ENCODE assay signal across 24 cellular contexts in genomic region chr13:18943273-18943672, GRCh38.
"Had no signal": no experiment of that assay in that cellular context is flagged by ENCODE, and none has a peak within 500 bp of the region (broad histone marks: within the 10 kb centered on the region; RNA-seq: fewer than 3 reads in every experiment).

No MANE protein-coding gene starts in this region.

- H3K4me3 ChIP-seq: ascending aorta, body of pancreas had no signal

- H3K27me3 Mint-ChIP-seq: activated CD4-positive, alpha-beta memory T cell treated with anti-CD3 and anti-CD28 coated beads for 36 hours; activated CD4-positive, alpha-beta T cell treated with anti-CD3 and anti-CD28 coated beads, Interleukin-2, amount 10 ng/mL, durations not matched to agents 7 days and 5 days; activated naive CD4-positive, alpha-beta T cell treated with anti-CD3 and anti-CD28 coated beads, Interleukin-2, amount 10 ng/mL, durations not matched to agents 7 days and 5 days; activated naive CD8-positive, alpha-beta T cell treated with anti-CD3 and anti-CD28 coated beads for 36 hours; central memory CD8-positive, alpha-beta T cell had no signal

- H3K27me3 ChIP-seq: ascending aorta, body of pancreas had no signal

- H3K4me3 Mint-ChIP-seq: activated CD4-positive, alpha-beta memory T cell treated with anti-CD3 and anti-CD28 coated beads for 36 hours; activated CD4-positive, alpha-beta T cell treated with anti-CD3 and anti-CD28 coated beads, Interleukin-2, amount 10 ng/mL, durations not matched to agents 7 days and 5 days; activated naive CD4-positive, alpha-beta T cell treated with anti-CD3 and anti-CD28 coated beads, Interleukin-2, amount 10 ng/mL, durations not matched to agents 7 days and 5 days; activated naive CD8-positive, alpha-beta T cell treated with anti-CD3 and anti-CD28 coated beads for 36 hours; activated T-cell treated with anti-CD3 and anti-CD28 coated beads, Interleukin-2, amount 50 U/mL, for 4 hours; central memory CD8-positive, alpha-beta T cell had no signal

- H3K27ac ChIP-seq: ascending aorta, body of pancreas, VCaP had no signal

- DNase-seq: activated CD4-positive, alpha-beta memory T cell treated with anti-CD3 and anti-CD28 coated beads for 36 hours; activated CD4-positive, alpha-beta T cell treated with anti-CD3 and anti-CD28 coated beads, Interleukin-2, amount 10 ng/mL, durations not matched to agents 7 days and 5 days; activated CD4-positive, CD25-positive, alpha-beta regulatory T cell; activated CD8-positive, alpha-beta memory T cell treated with anti-CD3 and anti-CD28 coated beads for 24 hours; activated gamma-delta T cell treated with Interleukin-2 at 50 U/mL for 16 hours; activated naive CD4-positive, alpha-beta T cell treated with anti-CD3 and anti-CD28 coated beads, Interleukin-2, amount 10 ng/mL, durations not matched to agents 7 days and 5 days; activated naive CD8-positive, alpha-beta T cell treated with anti-CD3 and anti-CD28 coated beads for 36 hours; activated T-cell treated with anti-CD3 and anti-CD28 coated beads, Interleukin-2, amount 50 U/mL, for 4 hours; Karpas-422; MM.1S; NCI-H1105; NCI-H1436; NCI-H187; NCI-H2081; NCI-H69; NK-92 treated with Interleukin-12 subunit alpha and Interleukin-12 subunit beta, amount 100 ng/mL, for 24 hours; OCI-M1; SHP77 treated with DMSO at 0.1 percent for 48 hours; T-helper 2 cell; T1000 had no signal

- H3K4me1 ChIP-seq: ascending aorta, body of pancreas had no signal

- H3K4me1 Mint-ChIP-seq: activated CD4-positive, alpha-beta T cell treated with anti-CD3 and anti-CD28 coated beads, Interleukin-2, amount 10 ng/mL, durations not matched to agents 7 days and 5 days; activated naive CD4-positive, alpha-beta T cell treated with anti-CD3 and anti-CD28 coated beads, Interleukin-2, amount 10 ng/mL, durations not matched to agents 7 days and 5 days; activated naive CD8-positive, alpha-beta T cell treated with anti-CD3 and anti-CD28 coated beads for 36 hours; central memory CD8-positive, alpha-beta T cell had no signal

- H3K27ac Mint-ChIP-seq: activated CD4-positive, alpha-beta memory T cell treated with anti-CD3 and anti-CD28 coated beads for 36 hours; activated CD4-positive, alpha-beta T cell treated with anti-CD3 and anti-CD28 coated beads, Interleukin-2, amount 10 ng/mL, durations not matched to agents 7 days and 5 days; activated naive CD4-positive, alpha-beta T cell treated with anti-CD3 and anti-CD28 coated beads, Interleukin-2, amount 10 ng/mL, durations not matched to agents 7 days and 5 days; activated naive CD8-positive, alpha-beta T cell treated with anti-CD3 and anti-CD28 coated beads for 36 hours had no signal

- H3K36me3 ChIP-seq: ascending aorta had no signal

- H3K36me3 Mint-ChIP-seq: activated CD4-positive, alpha-beta memory T cell treated with anti-CD3 and anti-CD28 coated beads for 36 hours; activated naive CD4-positive, alpha-beta T cell treated with anti-CD3 and anti-CD28 coated beads, Interleukin-2, amount 10 ng/mL, durations not matched to agents 7 days and 5 days; activated naive CD8-positive, alpha-beta T cell treated with anti-CD3 and anti-CD28 coated beads for 36 hours had no signal

- H3K9me3 ChIP-seq: ascending aorta, body of pancreas had no signal

- H3K9me3 Mint-ChIP-seq: activated CD4-positive, alpha-beta memory T cell treated with anti-CD3 and anti-CD28 coated beads for 36 hours; activated CD4-positive, alpha-beta T cell treated with anti-CD3 and anti-CD28 coated beads, Interleukin-2, amount 10 ng/mL, durations not matched to agents 7 days and 5 days; activated naive CD4-positive, alpha-beta T cell treated with anti-CD3 and anti-CD28 coated beads, Interleukin-2, amount 10 ng/mL, durations not matched to agents 7 days and 5 days; activated naive CD8-positive, alpha-beta T cell treated with anti-CD3 and anti-CD28 coated beads for 36 hours; activated T-cell treated with anti-CD3 and anti-CD28 coated beads, Interleukin-2, amount 50 U/mL, for 4 hours had no signal

- ATAC-seq: activated T-cell treated with anti-CD3 and anti-CD28 coated beads, Interleukin-2, amount 50 U/mL, for 4 hours; body of pancreas had no signal
